In genomic region chr10:92849576-92850090, GRCh38 we compare ENCODE assay signal across 8 cellular contexts. TPM values are rescaled to one million over a fixed set of nuclear protein-coding genes. Genes with fewer than 3 reads are reported as not detected.
DNase-seq lines count a peak whose midpoint lies in the region; ATAC-seq and TF ChIP-seq lines count a peak whose summit lies in the region.

No MANE protein-coding gene starts in this region.

- H3K4me1 ChIP-seq in PC-9 (replicated peaks; ENCODE audit: insufficient read depth) (peaks cover 19% of the 10 kb centered on the region), sigmoid colon (peaks cover 0 to 21% (median 12%) of the 10 kb centered on the region in 4 donors)

- H3K79me2 ChIP-seq in PC-9 (ENCODE audit: low read depth): peaks cover 10% of the 10 kb centered on the region; the same call in 1 of the 2 replicates

- TF ChIP-seq CTCF in PC-9 (conservative IDR thresholded peaks at IDR 0.05) (no peak), endothelial cell (IDR thresholded peaks at IDR 0.05; ENCODE audit: unreplicated experiment) (no peak), sigmoid colon (IDR thresholded peaks at IDR 0.05) (no peak)

- H3K27ac Mint-ChIP-seq in endothelial cell (ENCODE audit: unreplicated experiment): no peak overlapping the region

- peaks cover 7% of the 10 kb centered on the region for H3K27me3 Mint-ChIP-seq in endothelial cell (ENCODE audit: unreplicated experiment)

- H3K9me3 Mint-ChIP-seq in endothelial cell (ENCODE audit: unreplicated experiment): no peaks in the 10 kb centered on the region

- intact Hi-C loops in PC-9 (cut with micrococcal nuclease; ENCODE audit: unreplicated experiment) (no loop called here), sigmoid colon (cut with DNase I) (loop anchor here (2.0 kb wide), 2 partner anchors 153 to 259 kb away; no protein-coding TSS in a partner anchor)

- no peaks in the 10 kb centered on the region for H3K9me3 ChIP-seq in PC-9 (ENCODE audit: insufficient read depth, low read depth)
- H3K9me3 ChIP-seq in sigmoid colon: no peaks in the 10 kb centered on the region

- CTCF ChIA-PET in PC-9 (lab: Charles Lee): no interaction called here

- POLR2A ChIA-PET in PC-9 (lab: Charles Lee; ENCODE audit: unreplicated experiment): no interaction called here

- no peaks in the 10 kb centered on the region for H3K9me2 ChIP-seq in PC-9 (ENCODE audit: insufficient read depth)

- no peak for ATAC-seq in GM18502 (IDR thresholded peaks at IDR 0.05; ENCODE audit: poor library complexity, unreplicated experiment)

- peaks cover 19% of the 10 kb centered on the region; the same call in 1 of the 2 replicates for H3F3A ChIP-seq in PC-9 (ENCODE audit: insufficient read depth, low read depth)

- 30 to 55% methylated on average over 2 of the region's 2 CpGs for WGBS in sigmoid colon, 2 donors

- peak overlapping the region; percentile 94 for H3K4me3 Mint-ChIP-seq in endothelial cell (ENCODE audit: unreplicated experiment)

- peak overlapping the region; percentile 83 for H3K4me3 ChIP-seq in PC-9
- peak overlapping the region in 3 of 4 donors; percentile 89 to 99 (median 95) for H3K4me3 ChIP-seq in sigmoid colon

- H4K20me1 ChIP-seq in PC-9 (ENCODE audit: insufficient read depth): no peaks in the 10 kb centered on the region

- H3K4me1 Mint-ChIP-seq in endothelial cell (ENCODE audit: unreplicated experiment): peaks cover 10% of the 10 kb centered on the region

- peak overlapping the region; percentile 96 for H3K4me2 ChIP-seq in PC-9

- H3K27me3 ChIP-seq in PC-9 (ENCODE audit: insufficient read depth, low read depth): no peaks in the 10 kb centered on the region
- no peaks in the 10 kb centered on the region for H3K27me3 ChIP-seq in sigmoid colon

- H3K27ac ChIP-seq in PC-9 (no peak overlapping the region), sigmoid colon (peak overlapping the region in 2 of 4 donors; percentile 87 to 90)

- DNase-seq in NCI-H2107 treated with DMSO at 0.1 percent for 48 hours (lab: John Stamatoyannopoulos, UW; ENCODE audit: unreplicated experiment) (peak; percentile 19), NCI-H2107 (lab: John Stamatoyannopoulos, UW) (no peak), PC-9 (no peak), endothelial cell (ENCODE audit: low spot score) (no peak), sigmoid colon (no peak), glomerular visceral epithelial cell (ENCODE audit: extremely low spot score) (no peak), DMS79 (lab: John Stamatoyannopoulos, UW) (no peak)

- H3K36me3 Mint-ChIP-seq in endothelial cell (ENCODE audit: low read depth, unreplicated experiment): peaks cover 20% of the 10 kb centered on the region

- BruUV-seq in PC-9 (replicated peaks; lab: Mats Ljungman, UMichigan): TSS peak; percentile 44

- TF ChIP-seq POLR2A in sigmoid colon (IDR thresholded peaks at IDR 0.05): no peak

- H3K36me3 ChIP-seq in PC-9 (ENCODE audit: low read depth): no peaks in the 10 kb centered on the region
- no peaks in the 10 kb centered on the region for H3K36me3 ChIP-seq in sigmoid colon

- H2AFZ ChIP-seq in PC-9: peak overlapping the region; percentile 85; the same call in 1 of the 2 replicates

- TF ChIP-seq EP300 in sigmoid colon (IDR thresholded peaks at IDR 0.05): no peak

RNA-seq across cellular contexts. Expression of gene EXOC6, which starts 1.3 kb away (rescaled TPM):
- total RNA-seq in PC-9 (2021): 9.3 and 12.5 TPM in 2 replicates
- 28.5 TPM for total RNA-seq in endothelial cell (ENCODE audit: unreplicated experiment)
- total RNA-seq in sigmoid colon: 10 to 100 TPM; 16.6 to 20.2 (median 18.9) TPM
- 10 to 100 TPM in 1 of 3 donors, 1 to 10 TPM in 2; 6.6 to 10.9 (median 9.1) TPM for polyA plus RNA-seq in sigmoid colon
